ENCODE assay signal across 1 cellular context in genomic region chr5:167594750-167595149, GRCh38.
TF ChIP-seq lines count a peak whose summit lies in the region.

No MANE protein-coding gene starts in this region.

TF ChIP-seq in SK-N-SH treated with all-trans-retinoic acid at 6 μM for 48 hours, 23 proteins besides CTCF, POLR2A, EP300 and RAD21 (continued from another document):
- TF ChIP-seq POU6F1 (CRISPR knock-in tag; IDR thresholded peaks at IDR 0.05; ENCODE audit: borderline replicate concordance, low read depth) = no peak
